In genomic region chr1:152048641-152048970, GRCh38 we compare ENCODE assay signal across 1 cellular context.
TF ChIP-seq lines count a peak whose summit lies in the region.

No MANE protein-coding gene starts in this region.

TF ChIP-seq in endothelial cell of umbilical vein, 7 proteins besides CTCF, POLR2A, EP300 and RAD21:
- TF ChIP-seq JUN (IDR thresholded peaks at IDR 0.05; ENCODE audit: borderline replicate concordance, insufficient read depth, insufficient read length, low read depth) = no peak
- TF ChIP-seq MAX (IDR thresholded peaks at IDR 0.05; ENCODE audit: insufficient read depth, insufficient read length) = no peak
- no peak for TF ChIP-seq FOS (IDR thresholded peaks at IDR 0.05; ENCODE audit: borderline replicate concordance, insufficient read depth, low read length)
- TF ChIP-seq EZH2 (IDR thresholded peaks at IDR 0.05; ENCODE audit: borderline replicate concordance, low read depth, low read length, severe bottlenecking) = no peak
- TF ChIP-seq POLR2AphosphoS5 (IDR thresholded peaks at IDR 0.05; ENCODE audit: insufficient read depth, low read depth, low read length) = no peak
- TF ChIP-seq GATA2 (IDR thresholded peaks at IDR 0.05; ENCODE audit: insufficient read depth, insufficient read length, low read depth, low read length) = no peak
- TF ChIP-seq MYC (IDR thresholded peaks at IDR 0.05; ENCODE audit: low read depth, low read length) = no peak
